ENCODE assay signal across 33 cellular contexts in the genomic region with DNA sequence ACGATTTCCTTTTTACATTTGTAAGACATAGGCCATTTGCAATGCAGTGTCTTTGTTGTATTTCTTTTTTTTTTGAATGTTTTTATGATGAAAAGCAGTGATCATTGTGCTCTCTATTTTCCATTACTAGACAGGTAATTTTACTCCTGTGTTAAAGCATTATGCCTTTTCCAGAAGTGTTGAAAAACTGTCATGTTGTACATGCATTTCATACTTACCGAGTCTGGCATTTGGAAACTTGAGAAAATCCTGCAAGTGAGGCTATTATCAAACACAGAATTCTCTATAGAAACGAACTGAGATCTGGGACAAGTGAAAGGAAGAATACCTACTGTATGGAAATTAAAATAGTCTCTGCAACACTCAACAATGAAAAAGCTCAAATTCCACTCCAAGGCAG.
"Had no signal": no experiment of that assay in that cellular context is flagged by ENCODE, and none has a peak within 500 bp of the region (broad histone marks: within the 10 kb centered on the region; RNA-seq: fewer than 3 reads in every experiment).

No MANE protein-coding gene starts in this region.

- H3K27ac ChIP-seq: adrenal gland, ascending aorta, body of pancreas, brain microvascular endothelial cell, breast epithelium, cardiac muscle cell had no signal

- H3K36me3 ChIP-seq: adrenal gland, ascending aorta, brain microvascular endothelial cell, breast epithelium, cardiac muscle cell had no signal

- H3K27me3 ChIP-seq: adrenal gland, ascending aorta, body of pancreas, brain microvascular endothelial cell, breast epithelium, cardiac muscle cell had no signal

- FAIRE-seq: astrocyte, bronchial epithelial cell had no signal

- DNase-seq: activated effector memory CD4-positive, alpha-beta T cell treated with anti-CD3 and anti-CD28 coated beads, Interleukin-2, amount 50 U/mL, for 16 hours; activated effector memory CD4-positive, alpha-beta T cell treated with Interleukin-2 at 50 U/mL for 16 hours; activated gamma-delta T cell; activated gamma-delta T cell treated with Interleukin-2 at 50 U/mL for 16 hours; activated naive CD4-positive, alpha-beta T cell; activated naive CD4-positive, alpha-beta T cell treated with anti-CD3 and anti-CD28 coated beads for 36 hours; activated naive CD4-positive, alpha-beta T cell treated with anti-CD3 and anti-CD28 coated beads, Interleukin-2, amount 10 ng/mL, durations not matched to agents 7 days and 5 days; activated naive CD4-positive, alpha-beta T cell treated with anti-CD3 and anti-CD28 coated beads, Interleukin-2, amount 50 U/mL, for 16 hours; activated naive CD4-positive, alpha-beta T cell treated with Interleukin-2 at 50 U/mL for 16 hours; activated naive CD8-positive, alpha-beta T cell treated with anti-CD3 and anti-CD28 coated beads for 36 hours; activated naive CD8-positive, alpha-beta T cell treated with anti-CD3 and anti-CD28 coated beads, Interleukin-2, amount 10 ng/mL, durations not matched to agents 7 days and 5 days; activated naive CD8-positive, alpha-beta T cell treated with anti-CD3 and anti-CD28 coated beads, Interleukin-2, amount 50 U/mL, for 24 hours; activated T-cell treated with anti-CD3 and anti-CD28 coated beads for 4 hours; activated T-cell treated with anti-CD3 and anti-CD28 coated beads, Interleukin-2, amount 50 U/mL, for 1 hour; activated T-cell treated with anti-CD3 and anti-CD28 coated beads, Interleukin-2, amount 50 U/mL, for 24 hours; activated T-cell treated with anti-CD3 and anti-CD28 coated beads, Interleukin-2, amount 50 U/mL, for 4 hours; activated T-cell treated with anti-CD3 and anti-CD28 coated beads, Interleukin-2, amount 50 U/mL, for 48 hours; activated T-cell treated with anti-CD3 and anti-CD28 coated beads, Interleukin-2, amount 50 U/mL, for 72 hours; adrenal gland; amniotic stem cell; amygdala; anterior cingulate cortex; aorta; body of pancreas; brain microvascular endothelial cell; caudate nucleus; central memory CD4-positive, alpha-beta T cell; cerebellar nuclear complex had no signal

- H3K4me3 ChIP-seq: adrenal gland, ascending aorta, body of pancreas, breast epithelium, cardiac muscle cell had no signal

- H3K4me1 ChIP-seq: adrenal gland, ascending aorta, body of pancreas, breast epithelium had no signal

- H3K9me3 ChIP-seq: adrenal gland, ascending aorta, body of pancreas had no signal
